ENCODE assay signal across 21 cellular contexts in the genomic region with DNA sequence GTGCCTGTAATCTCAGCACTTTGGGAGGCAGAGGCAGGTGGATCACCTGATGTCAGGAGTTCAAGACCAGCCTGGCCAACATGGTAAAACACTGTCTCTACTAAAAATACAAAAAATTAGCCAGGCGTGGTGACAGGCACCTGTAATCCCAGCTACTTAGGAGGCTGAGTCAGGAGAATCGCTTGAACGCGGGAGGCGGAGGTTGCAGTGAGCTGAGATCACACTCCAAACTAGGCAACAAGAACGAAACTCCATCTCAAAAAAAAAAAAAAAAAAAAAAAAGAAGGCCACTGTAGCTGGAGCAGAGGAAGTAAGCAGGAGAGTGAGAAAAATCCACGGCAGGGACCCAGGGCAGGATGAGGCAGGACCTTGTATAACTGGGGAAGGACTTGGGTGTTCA. TPM values are rescaled to one million over a fixed set of nuclear protein-coding genes. Genes with fewer than 3 reads are reported as not detected.
"Had no signal": no experiment of that assay in that cellular context is flagged by ENCODE, and none has a peak within 500 bp of the region (broad histone marks: within the 10 kb centered on the region; RNA-seq: fewer than 3 reads in every experiment).

No MANE protein-coding gene starts in this region.

RNA-seq across cellular contexts. Expression of a gene that starts 8.3 kb away (rescaled TPM):
- total RNA-seq: omental fat pad, right atrium auricular region, thoracic aorta, tibial nerve had no signal

RNA-seq across cellular contexts. Expression of a gene that starts 12.2 kb away (rescaled TPM):
- total RNA-seq: naive thymus-derived CD8-positive, alpha-beta T cell; natural killer cell treated with Interleukin-12 subunit alpha and Interleukin-12 subunit beta and Interleukin-15 and Interleukin-18, amount 100 ng/mL, for 72 hours; neural crest cell; omental fat pad; osteocyte; posterior vena cava; pulmonary artery endothelial cell; right atrium auricular region; sciatic nerve; smooth muscle cell; spleen; stomach; subcutaneous adipose tissue; thoracic aorta; thyroid gland; tibial nerve; upper lobe of left lung; ureter had no signal
- polyA plus RNA-seq: naive thymus-derived CD8-positive, alpha-beta T cell; spleen had no signal

RNA-seq across cellular contexts. Expression of a gene that starts 40.4 kb away (rescaled TPM):
- total RNA-seq: naive thymus-derived CD8-positive, alpha-beta T cell; neural crest cell; osteocyte; prostate gland; pulmonary artery endothelial cell; smooth muscle cell; subcutaneous adipose tissue; thoracic aorta; thyroid gland; tibial nerve; ureter; vagina had no signal
- polyA plus RNA-seq: pancreas had no signal
